13 cellular contexts compared by ENCODE assay signal in the genomic region with DNA sequence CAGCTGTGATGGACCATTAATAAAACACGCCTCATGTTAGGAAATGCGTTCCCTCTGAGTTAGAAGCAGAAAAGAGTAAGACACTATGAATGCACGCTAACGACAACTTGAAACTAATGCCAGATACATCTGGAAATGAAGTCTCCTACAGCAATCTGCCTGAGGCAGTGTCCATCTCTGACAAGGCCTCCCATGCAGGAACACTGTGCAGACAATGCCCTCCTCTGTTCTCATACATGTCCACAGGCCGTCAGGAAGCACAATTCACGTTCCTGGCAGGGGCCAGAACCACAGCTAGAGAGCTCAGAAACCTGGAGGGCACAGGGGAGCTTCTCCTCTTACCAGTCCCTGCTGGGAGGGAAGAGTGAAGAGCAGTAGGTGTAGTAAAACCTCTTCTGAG. TPM values are rescaled to one million over a fixed set of nuclear protein-coding genes. Genes with fewer than 3 reads are reported as not detected.
DNase-seq lines count a peak whose midpoint lies in the region; FAIRE-seq and TF ChIP-seq lines count a peak whose summit lies in the region.
"Had no signal": no experiment of that assay in that cellular context is flagged by ENCODE, and none has a peak within 500 bp of the region (broad histone marks: within the 10 kb centered on the region; RNA-seq: fewer than 3 reads in every experiment).

No MANE protein-coding gene starts in this region.

- H3K9ac ChIP-seq in BLaER1 treated with 17β-estradiol and CSF1 and Interleukin-3, amounts not matched to agents 10 nM and 100 nM = no peak overlapping the region
- no peak overlapping the region for H3K9ac ChIP-seq in OCI-LY3 (ENCODE audit: low read length)
- peak overlapping the region in 1 of 4 experiments; percentile 46; a peak in 1 of 7 replicates for H3K9ac ChIP-seq in H1 (replicated peaks in 1 of 4; ENCODE audit: extremely low read depth in 1 of 4, low read depth in 3 of 4, low read length in 3 of 4)

- H3K79me2 ChIP-seq in OCI-LY3 (ENCODE audit: low read length) = peaks cover 44% of the 10 kb centered on the region
- H3K79me2 ChIP-seq in H1 (ENCODE audit: control insufficient read depth in 1 of 2, insufficient read depth in 2 of 2, low read length in 2 of 2) = peaks cover 0 to 17% of the 10 kb centered on the region in 2 experiments; a peak in 2 of 4 replicates

- no peaks in the 10 kb centered on the region for H3K23me2 ChIP-seq in H1 (ENCODE audit: low read depth, low read length)

- peaks cover 39% of the 10 kb centered on the region for H3K4me1 Mint-ChIP-seq in neural crest cell

- no peak overlapping the region for H3K14ac ChIP-seq in H1 (ENCODE audit: insufficient read length)

- DNase-seq in H1 (ENCODE audit: low read depth in 1 of 2, low spot score in 2 of 2) = no peak
- DNase-seq in neural crest cell (ENCODE audit: low read depth, low spot score) = peak; percentile 17
- no peak for DNase-seq in activated CD8-positive, alpha-beta memory T cell treated with anti-CD3 and anti-CD28 coated beads for 24 hours
- DNase-seq in inferior parietal cortex (ENCODE audit: extremely low spot score) = no peak
- no peak for DNase-seq in stimulated activated CD8-positive, alpha-beta memory T cell treated with anti-CD3 and anti-CD28 coated beads, Interleukin-4, amount 100 ng/mL, for 48 hours
- DNase-seq in GM03348 (ENCODE audit: low spot score) = no peak
- DNase-seq: DMS79 treated with DMSO at 0.1 percent for 48 hours, left ventricle myocardium superior had no signal

- 91% methylated on average over 6 of the region's 6 CpGs; no CpG with 5 or more reads in 1 of the 2 experiments for WGBS in H1 (ENCODE audit: extremely low coverage in 1 of 2, insufficient coverage in 1 of 2, insufficient read length in 1 of 2, insufficient replicate concordance in 2 of 2, low coverage in 1 of 2, low lambda C conversion rate in 2 of 2, missing lambda C conversion rate in 1 of 2), 2 experiments

- no peak overlapping the region for H2BK20ac ChIP-seq in H1 (ENCODE audit: low read length)

- CTCF ChIA-PET in H1 (lab: Charles Lee; ENCODE audit: partially characterized antibody) = interaction anchor here (0.6 to 3.1 kb wide), 15 partner anchors 9 to 292 kb away, joined by 3 to 41 read pairs (median 5); no protein-coding TSS in a partner anchor

- 0 out of 2 replicates have a peak overlapping the region, but pooled peaks have one; percentile 12 for H2BK5ac ChIP-seq in H1 (ENCODE audit: low read depth, low read length)

- H4K91ac ChIP-seq in H1 (replicated peaks; ENCODE audit: insufficient read length, low read length) = no peak overlapping the region

- TF ChIP-seq CTCF in OCI-LY3 (IDR thresholded peaks at IDR 0.05; ENCODE audit: low read depth, low read length) = no peak
- TF ChIP-seq CTCF in H1 (IDR thresholded peaks at IDR 0.05; ENCODE audit: control extremely low read depth in 1 of 3, insufficient read depth in 1 of 3, low read depth in 1 of 3, low read length in 3 of 3) = no peak
- no peak for TF ChIP-seq CTCF in neural crest cell (conservative IDR thresholded peaks at IDR 0.05)

- TF ChIP-seq RAD21 in H1 (IDR thresholded peaks at IDR 0.05 in 1 of 2, conservative IDR thresholded peaks at IDR 0.05 in 1 of 2; ENCODE audit: low read depth in 2 of 2, low read length in 2 of 2) = no peak

- no peak for FAIRE-seq in H1 (lab: Jason Lieb, UNC)
- FAIRE-seq: astrocyte had no signal

- POLR2A ChIA-PET in H1 (lab: Charles Lee; ENCODE audit: partially characterized antibody) = interaction anchor here (0.7 to 2.2 kb wide), 2 partner anchors 9 to 102 kb away, joined by 3 to 4 read pairs; no protein-coding TSS in a partner anchor

- no peak for TF ChIP-seq POLR2A in H1 (IDR thresholded peaks at IDR 0.05; ENCODE audit: control extremely low read depth in 1 of 2, low read depth in 2 of 2, low read length in 2 of 2)

- no peak overlapping the region for H3K4me3 ChIP-seq in BLaER1 treated with 17β-estradiol and CSF1 and Interleukin-3, amounts not matched to agents 10 nM and 100 nM
- H3K4me3 ChIP-seq in OCI-LY3 (ENCODE audit: low read length) (no peak overlapping the region), H1 (ENCODE audit: extremely low read depth in 1 of 4, insufficient read depth in 2 of 4, low read depth in 3 of 4, low read length in 4 of 4) (no peak overlapping the region)
- H3K4me3 ChIP-seq: skin epidermis had no signal

- peaks cover 42 to 61% (median 54%) of the 10 kb centered on the region in 11 experiments for H3K36me3 ChIP-seq in BLaER1 treated with 17β-estradiol and CSF1 and Interleukin-3, amounts not matched to agents 10 nM and 100 nM
- peaks cover 22% of the 10 kb centered on the region for H3K36me3 ChIP-seq in OCI-LY3 (replicated peaks; ENCODE audit: low read depth, low read length)
- no peaks in the 10 kb centered on the region for H3K36me3 ChIP-seq in H1 (ENCODE audit: control insufficient read depth in 2 of 4, insufficient read depth in 4 of 4, low read length in 3 of 4)

- H3K23ac ChIP-seq in H1 (ENCODE audit: insufficient read length) = no peak overlapping the region

- H2AFZ ChIP-seq in OCI-LY3 (ENCODE audit: low read depth, low read length) = no peak overlapping the region
- no peak overlapping the region for H2AFZ ChIP-seq in H1 (ENCODE audit: low read length)

- H3K56ac ChIP-seq in H1 (replicated peaks; ENCODE audit: insufficient read length, low read depth, low read length) = no peak overlapping the region

- H4K8ac ChIP-seq in H1 (ENCODE audit: extremely low read depth, insufficient read depth, low read length) = no peak overlapping the region; the same call in 1 of the 2 replicates

- no peaks in the 10 kb centered on the region for H3K27me3 ChIP-seq in BLaER1 treated with 17β-estradiol and CSF1 and Interleukin-3, amounts not matched to agents 10 nM and 100 nM
- H3K27me3 ChIP-seq in OCI-LY3 (ENCODE audit: low read depth, low read length) = no peaks in the 10 kb centered on the region
- H3K27me3 ChIP-seq in H1 (replicated peaks in 1 of 4; ENCODE audit: control insufficient read depth in 3 of 4, extremely low read depth in 1 of 4, insufficient read depth in 3 of 4, low read length in 3 of 4) = no peaks in the 10 kb centered on the region
- H3K27me3 ChIP-seq: neutrophil had no signal

- H3K36me3 Mint-ChIP-seq in neural crest cell (ENCODE audit: low read depth) = peaks cover 3% of the 10 kb centered on the region

- no peak overlapping the region for H3K18ac ChIP-seq in H1 (ENCODE audit: extremely low read depth, low read length)

- H3K79me1 ChIP-seq in H1 (ENCODE audit: low read depth, low read length) = peaks cover 10% of the 10 kb centered on the region; the same call in 1 of the 2 replicates

- peak overlapping the region in 3 of 11 experiments; percentile 5 to 38 (median 18); a peak in 4 of 22 replicates for H3K27ac ChIP-seq in BLaER1 treated with 17β-estradiol and CSF1 and Interleukin-3, amounts not matched to agents 10 nM and 100 nM
- H3K27ac ChIP-seq in OCI-LY3 (ENCODE audit: low read length) = peak overlapping the region; percentile 15; the same call in 1 of the 2 replicates
- no peak overlapping the region for H3K27ac ChIP-seq in H1 (ENCODE audit: low read depth, low read length)
- H3K27ac ChIP-seq: neutrophil had no signal

- H3K4me1 ChIP-seq in BLaER1 treated with 17β-estradiol and CSF1 and Interleukin-3, amounts not matched to agents 10 nM and 100 nM = peaks cover 35 to 58% (median 52%) of the 10 kb centered on the region in 10 experiments
- peaks cover 21% of the 10 kb centered on the region for H3K4me1 ChIP-seq in OCI-LY3 (ENCODE audit: low read length)
- peaks cover 0 to 5% (median 1%) of the 10 kb centered on the region in 4 experiments; a peak in 3 of 7 replicates for H3K4me1 ChIP-seq in H1 (replicated peaks in 1 of 4; ENCODE audit: control insufficient read depth in 3 of 4, insufficient read depth in 4 of 4, low read length in 3 of 4)

- no peak overlapping the region for H2AK5ac ChIP-seq in H1 (ENCODE audit: low read depth, low read length)

- peaks cover 33 to 80% (median 69%) of the 10 kb centered on the region in 11 experiments for H4K20me1 ChIP-seq in BLaER1 treated with 17β-estradiol and CSF1 and Interleukin-3, amounts not matched to agents 10 nM and 100 nM
- peaks cover 48% of the 10 kb centered on the region for H4K20me1 ChIP-seq in OCI-LY3 (ENCODE audit: insufficient read depth, low read length)
- H4K20me1 ChIP-seq in H1 (replicated peaks in 1 of 2; ENCODE audit: control insufficient read depth in 1 of 2, insufficient read depth in 2 of 2, low read length in 2 of 2) = peaks cover 10 to 18% of the 10 kb centered on the region in 2 experiments

- H4K5ac ChIP-seq in H1 (ENCODE audit: insufficient read length, low read depth, low read length) = no peak overlapping the region

- H3K27me3 Mint-ChIP-seq in neural crest cell (ENCODE audit: low read depth) = no peaks in the 10 kb centered on the region

- TF ChIP-seq EP300 in H1 (IDR thresholded peaks at IDR 0.05; ENCODE audit: borderline replicate concordance in 1 of 2, low read depth in 2 of 2, low read length in 2 of 2) = no peak

- H3K4me3 Mint-ChIP-seq in neural crest cell = no peak overlapping the region

- no peaks in the 10 kb centered on the region for H3K9me3 ChIP-seq in BLaER1 treated with 17β-estradiol and CSF1 and Interleukin-3, amounts not matched to agents 10 nM and 100 nM (replicated peaks in 1 of 11)
- no peaks in the 10 kb centered on the region for H3K9me3 ChIP-seq in OCI-LY3 (ENCODE audit: insufficient read depth, low read length)
- H3K9me3 ChIP-seq in H1 (ENCODE audit: insufficient read depth in 2 of 2, low read depth in 1 of 2, low read length in 1 of 2) = no peaks in the 10 kb centered on the region
- H3K9me3 ChIP-seq: neutrophil had no signal

- peak overlapping the region; percentile 19 to 67 (median 56); a peak in 13 of 22 replicates for H3K4me2 ChIP-seq in BLaER1 treated with 17β-estradiol and CSF1 and Interleukin-3, amounts not matched to agents 10 nM and 100 nM
- H3K4me2 ChIP-seq in OCI-LY3 (ENCODE audit: low read length) (peak overlapping the region; percentile 34), H1 (ENCODE audit: insufficient read depth in 1 of 2, low read depth in 2 of 2, low read length in 2 of 2) (no peak overlapping the region)

- H2BK15ac ChIP-seq in H1 (ENCODE audit: low read length) = no peak overlapping the region

- peak overlapping the region; percentile 8 for H3K27ac Mint-ChIP-seq in neural crest cell (ENCODE audit: unreplicated experiment)

- no peak overlapping the region for H2BK12ac ChIP-seq in H1 (ENCODE audit: low read depth, low read length)

- H3K4ac ChIP-seq in H1 (replicated peaks; ENCODE audit: insufficient read length, low read depth, low read length) = no peak overlapping the region

- no peak overlapping the region for H2BK120ac ChIP-seq in H1 (replicated peaks; ENCODE audit: low read depth, low read length)

- no peaks in the 10 kb centered on the region for H3K9me3 Mint-ChIP-seq in neural crest cell

RNA-seq across cellular contexts. Expression of a gene that starts 41.3 kb away (rescaled TPM):
- total RNA-seq in H1 (2021; fragmentation: NEBNext Ultra II Directional; extraction: Animal tissue kit (Norgen Biotek cat#: 25700)) = 0.77 and 0.93 TPM in 2 replicates
- 1.7 TPM in 2 replicates for polyA plus RNA-seq in H1 (2011; rRNA removed)
- polyA plus RNA-seq in H1 (2011; cell fraction: cytosol; rRNA removed) = 1.3 TPM
- polyA plus RNA-seq in H1 (2011; cell fraction: nucleus; rRNA removed) = 7.8 TPM
- polyA plus RNA-seq in H1 (2012, experiment 1 of 2) = 1.2 to 2.4 TPM (median 1.5 TPM) in 4 replicates
- 0.47 TPM for polyA plus RNA-seq in H1 (2012, experiment 2 of 2)
- polyA plus RNA-seq in H1 (2013, experiment 1 of 2) = 0.61 TPM
- polyA plus RNA-seq in H1 (2013, experiment 2 of 2) = 0.46 TPM
- polyA minus RNA-seq in H1 (2011; rRNA and poly(A)+ RNA removed) = 0.46 and 0.79 TPM in 2 replicates
- not detected for polyA minus RNA-seq in H1 (2011; cell fraction: cytosol; rRNA and poly(A)+ RNA removed)
- polyA minus RNA-seq in H1 (2011; cell fraction: nucleus; rRNA and poly(A)+ RNA removed) = 1.4 TPM
- total RNA-seq in neural crest cell = 3.5 and 3.7 TPM in 2 replicates
- total RNA-seq: left ventricle myocardium superior had no signal

Comparison
In these comparisons a context has a peak if more than half of its experiments do, and no peak if none do; other contexts are left out.
1. H3K4me2 ChIP-seq: peak in BLaER1 treated with 17β-estradiol and CSF1 and Interleukin-3, amounts not matched to agents 10 nM and 100 nM (11 of 11) and OCI-LY3 (single experiment); none in H1 (0 of 2).